In genomic region chr4:94995684-94996394, GRCh38 we compare ENCODE assay signal across 8 cellular contexts.
DNase-seq lines count a peak whose midpoint lies in the region; ATAC-seq and TF ChIP-seq lines count a peak whose summit lies in the region.

No MANE protein-coding gene starts in this region.

- peaks cover 11 to 20% of the 10 kb centered on the region in 2 experiments for H3K4me1 Mint-ChIP-seq in H9
- peaks cover 15% of the 10 kb centered on the region for H3K4me1 Mint-ChIP-seq in dendritic cell treated with granulocyte-macrophage colony-stimulating factor and Interleukin-4, amounts not matched to agents 40 ng/mL and 50 ng/mL, for 4 days (ENCODE audit: low read depth)

- no peak overlapping the region for H3K18ac ChIP-seq in H9 (ENCODE audit: insufficient read length, low read depth, low read length)

- H3K36me3 ChIP-seq in muscle layer of duodenum (ENCODE audit: control insufficient read depth in 1 of 2, insufficient read depth in 2 of 2, low read length in 2 of 2): no peaks in the 10 kb centered on the region

- H3K23me2 ChIP-seq in H9 (ENCODE audit: insufficient read length, low read depth, low read length, poor library complexity, severe bottlenecking): no peaks in the 10 kb centered on the region

- no peaks in the 10 kb centered on the region for H3K9me3 Mint-ChIP-seq in H9
- H3K9me3 Mint-ChIP-seq in dendritic cell treated with granulocyte-macrophage colony-stimulating factor and Interleukin-4, amounts not matched to agents 40 ng/mL and 50 ng/mL, for 4 days: no peaks in the 10 kb centered on the region

- H4K20me1 ChIP-seq in H9 (ENCODE audit: control insufficient read depth, insufficient read depth, insufficient read length): no peaks in the 10 kb centered on the region

- no peaks in the 10 kb centered on the region for H3K9me3 ChIP-seq in H9 (ENCODE audit: control insufficient read depth, low read depth, low read length)
- H3K9me3 ChIP-seq in muscle layer of duodenum (ENCODE audit: control insufficient read depth in 1 of 2, low read length in 2 of 2): no peaks in the 10 kb centered on the region

- H3K4me3 Mint-ChIP-seq in H9: no peak overlapping the region
- peak overlapping the region; percentile 41 for H3K4me3 Mint-ChIP-seq in dendritic cell treated with granulocyte-macrophage colony-stimulating factor and Interleukin-4, amounts not matched to agents 40 ng/mL and 50 ng/mL, for 4 days

- no peak for TF ChIP-seq CTCF in H9 (conservative IDR thresholded peaks at IDR 0.05)

- no peak overlapping the region for H2AK5ac ChIP-seq in H9 (ENCODE audit: insufficient read length, low read length)

- H3K56ac ChIP-seq in H9 (ENCODE audit: insufficient read length, low read depth, low read length): no peak overlapping the region

- H3K4me3 ChIP-seq in muscle layer of duodenum (ENCODE audit: low read depth in 1 of 2, low read length in 2 of 2): peak overlapping the region; percentile 28 to 40

- H2BK12ac ChIP-seq in H9 (ENCODE audit: insufficient read length, low read depth, low read length): no peak overlapping the region

- H2BK5ac ChIP-seq in H9 (ENCODE audit: insufficient read length, low read length): no peak overlapping the region

- no peak overlapping the region for H2BK20ac ChIP-seq in H9 (ENCODE audit: low read depth, low read length, poor library complexity, severe bottlenecking)

- no peak overlapping the region for H2BK120ac ChIP-seq in H9 (ENCODE audit: low read depth, low read length, poor library complexity, severe bottlenecking)

- H3K79me2 ChIP-seq in H9 (ENCODE audit: insufficient read depth, low read length): no peaks in the 10 kb centered on the region

- H3K27ac Mint-ChIP-seq in H9: peak overlapping the region in 2 of 3 experiments; percentile 10 to 33; a peak in 2 of 7 replicates
- H3K27ac Mint-ChIP-seq in dendritic cell treated with granulocyte-macrophage colony-stimulating factor and Interleukin-4, amounts not matched to agents 40 ng/mL and 50 ng/mL, for 4 days: no peak overlapping the region

- no peak overlapping the region for H3K4ac ChIP-seq in H9 (ENCODE audit: low read depth, low read length)

- H4K91ac ChIP-seq in H9 (ENCODE audit: insufficient read length, low read depth, low read length): no peak overlapping the region

- DNase-seq in AG08395 (ENCODE audit: low spot score) (peak; percentile 6), H9 (peak; percentile 56), RPMI8226 (no peak), NCI-H146 treated with DMSO at 0.1 percent for 48 hours (lab: John Stamatoyannopoulos, UW; ENCODE audit: unreplicated experiment) (no peak)

- H3K27me3 Mint-ChIP-seq in H9 (ENCODE audit: low read depth): no peaks in the 10 kb centered on the region
- no peaks in the 10 kb centered on the region for H3K27me3 Mint-ChIP-seq in dendritic cell treated with granulocyte-macrophage colony-stimulating factor and Interleukin-4, amounts not matched to agents 40 ng/mL and 50 ng/mL, for 4 days

- intact Hi-C loops in dendritic cell treated with granulocyte-macrophage colony-stimulating factor and Interleukin-4, amounts not matched to agents 40 ng/mL and 50 ng/mL, for 4 days (cut with micrococcal nuclease): no loop called here

- H3K9ac ChIP-seq in H9 (ENCODE audit: extremely low read depth, insufficient read length, low read length): no peak overlapping the region

- H3K4me1 ChIP-seq in H9 (ENCODE audit: insufficient read depth, low read length): no peaks in the 10 kb centered on the region; the same call in 1 of the 2 replicates
- peaks cover 0 to 4% of the 10 kb centered on the region in 2 donors for H3K4me1 ChIP-seq in muscle layer of duodenum (ENCODE audit: control insufficient read depth in 1 of 2, insufficient read depth in 2 of 2, low read length in 2 of 2)

- H2BK15ac ChIP-seq in H9 (ENCODE audit: low read depth, low read length): no peak overlapping the region

- no peaks in the 10 kb centered on the region for H3K27me3 ChIP-seq in H9 (ENCODE audit: insufficient read depth, low read length)
- H3K27me3 ChIP-seq in muscle layer of duodenum (ENCODE audit: low read depth, low read length): no peaks in the 10 kb centered on the region

- no peak for ATAC-seq in HG03097 (IDR thresholded peaks at IDR 0.05; ENCODE audit: low FRiP score, unreplicated experiment)
- no peak for ATAC-seq in HG03521 (IDR thresholded peaks at IDR 0.05; ENCODE audit: unreplicated experiment)

- H3K27ac ChIP-seq in H9 (ENCODE audit: insufficient read length, low read depth, low read length) (no peak overlapping the region), muscle layer of duodenum (ENCODE audit: low read length) (peak overlapping the region; percentile 5)

- no peak overlapping the region for H3T11ph ChIP-seq in H9 (ENCODE audit: low read length)

- H3K79me1 ChIP-seq in H9 (ENCODE audit: insufficient read depth, low read depth, low read length, poor library complexity, severe bottlenecking): no peaks in the 10 kb centered on the region

- H3K23ac ChIP-seq in H9 (ENCODE audit: insufficient read length, low read depth, low read length): no peak overlapping the region

- H4K5ac ChIP-seq in H9 (ENCODE audit: insufficient read length, low read depth, low read length): no peak overlapping the region

- H4K8ac ChIP-seq in H9 (replicated peaks; ENCODE audit: insufficient read length, low read depth, low read length): no peak overlapping the region

- H3K36me3 Mint-ChIP-seq in H9 (ENCODE audit: insufficient read depth in 1 of 3, low read depth in 3 of 3): no peaks in the 10 kb centered on the region
- H3K36me3 Mint-ChIP-seq in dendritic cell treated with granulocyte-macrophage colony-stimulating factor and Interleukin-4, amounts not matched to agents 40 ng/mL and 50 ng/mL, for 4 days (ENCODE audit: low read depth): no peaks in the 10 kb centered on the region

- H3K14ac ChIP-seq in H9 (ENCODE audit: insufficient read depth, low read length): no peak overlapping the region

- no peak overlapping the region for H3K4me2 ChIP-seq in H9 (ENCODE audit: insufficient read depth, insufficient read length, low read length)

- no peak overlapping the region for H2AFZ ChIP-seq in H9 (ENCODE audit: low read length)

- WGBS in H9 (ENCODE audit: extremely low coverage, insufficient read length, low lambda C conversion rate): no CpG with 5 or more reads among the region's 10 CpGs

Comparison
In these comparisons a context has a peak if more than half of its experiments do, and no peak if none do; other contexts are left out.
1. DNase-seq: peak in AG08395 (single experiment) and H9 (single experiment); none in RPMI8226 (single experiment) and NCI-H146 treated with DMSO at 0.1 percent for 48 hours (single experiment).